In genomic region chr19:1255186-1256161, GRCh38 we compare ENCODE assay signal across 10 cellular contexts. TPM values are rescaled to one million over a fixed set of nuclear protein-coding genes. Genes with fewer than 3 reads are reported as not detected.
A peak's percentile ranks its signal among the peaks of the same experiment; 100 is the strongest.
DNase-seq lines count a peak whose midpoint lies in the region; ATAC-seq and TF ChIP-seq lines count a peak whose summit lies in the region.
"Had no signal": no experiment of that assay in that cellular context is flagged by ENCODE, and none has a peak within 500 bp of the region (broad histone marks: within the 10 kb centered on the region; RNA-seq: fewer than 3 reads in every experiment).

No MANE protein-coding gene starts in this region.

- no peaks in the 10 kb centered on the region for H3K9me3 ChIP-seq in CD8-positive, alpha-beta T cell (ENCODE audit: low read length)
- H3K9me3 ChIP-seq in skeletal muscle satellite cell (replicated peaks; ENCODE audit: low read length): no peaks in the 10 kb centered on the region

- peaks cover 70% of the 10 kb centered on the region for H3K4me1 ChIP-seq in CD8-positive, alpha-beta T cell (ENCODE audit: insufficient read depth, low read length)
- peaks cover 62% of the 10 kb centered on the region for H3K4me1 ChIP-seq in skeletal muscle satellite cell (ENCODE audit: control insufficient read depth, insufficient read depth, low read length)

- H3K27ac ChIP-seq in CD8-positive, alpha-beta T cell (ENCODE audit: low read depth, low read length): no peak overlapping the region
- H3K27ac ChIP-seq: KMS-11 had no signal

- H3K9me3 Mint-ChIP-seq in CD8-positive, alpha-beta T cell: no peaks in the 10 kb centered on the region
- no peaks in the 10 kb centered on the region for H3K9me3 Mint-ChIP-seq in activated CD8-positive, alpha-beta T cell treated with anti-CD3 and anti-CD28 coated beads for 36 hours

- POLR2A ChIA-PET in CD8-positive, alpha-beta T cell (lab: Charles Lee): interaction anchor here (1.2 to 4.3 kb wide), 3 partner anchors 11 to 14 kb away, joined by 3 to 60 read pairs (median 4); partner anchors contain the start of gene CIRBP
- POLR2A ChIA-PET in activated CD8-positive, alpha-beta T cell treated with anti-CD3 and anti-CD28 coated beads for 36 hours (lab: Charles Lee): interaction anchor here (0.8 to 1.8 kb wide), 5 partner anchors 11 to 16 kb away, joined by 3 to 8 read pairs (median 4); partner anchors contain the start of gene CIRBP

- intact Hi-C loops in CD8-positive, alpha-beta T cell (cut with DNase I, micrococcal nuclease): no loop called here
- intact Hi-C loops in activated CD8-positive, alpha-beta T cell treated with anti-CD3 and anti-CD28 coated beads for 36 hours (cut with micrococcal nuclease): no loop called here

- H3K27me3 Mint-ChIP-seq in CD8-positive, alpha-beta T cell (ENCODE audit: low read depth): no peaks in the 10 kb centered on the region
- no peaks in the 10 kb centered on the region for H3K27me3 Mint-ChIP-seq in activated CD8-positive, alpha-beta T cell treated with anti-CD3 and anti-CD28 coated beads for 36 hours

- H3K36me3 Mint-ChIP-seq in CD8-positive, alpha-beta T cell: peaks cover 33% of the 10 kb centered on the region
- peaks cover 49% of the 10 kb centered on the region for H3K36me3 Mint-ChIP-seq in activated CD8-positive, alpha-beta T cell treated with anti-CD3 and anti-CD28 coated beads for 36 hours (ENCODE audit: low read depth)

- H3K27ac Mint-ChIP-seq in CD8-positive, alpha-beta T cell: peak overlapping the region; percentile 64
- peak overlapping the region; percentile 57 for H3K27ac Mint-ChIP-seq in activated CD8-positive, alpha-beta T cell treated with anti-CD3 and anti-CD28 coated beads for 36 hours

- H3K36me3 ChIP-seq in CD8-positive, alpha-beta T cell (ENCODE audit: insufficient read depth, low read length): peaks cover 36% of the 10 kb centered on the region
- H3K36me3 ChIP-seq in skeletal muscle satellite cell (ENCODE audit: insufficient read depth, low read length): peaks cover 73% of the 10 kb centered on the region

- TF ChIP-seq CTCF in CD8-positive, alpha-beta T cell (IDR thresholded peaks at IDR 0.05): no peak
- TF ChIP-seq CTCF in activated CD8-positive, alpha-beta T cell treated with anti-CD3 and anti-CD28 coated beads for 36 hours (IDR thresholded peaks at IDR 0.05): no peak

- H3K4me1 Mint-ChIP-seq in CD8-positive, alpha-beta T cell (ENCODE audit: low read depth): peaks cover 42% of the 10 kb centered on the region
- peaks cover 39% of the 10 kb centered on the region for H3K4me1 Mint-ChIP-seq in activated CD8-positive, alpha-beta T cell treated with anti-CD3 and anti-CD28 coated beads for 36 hours (ENCODE audit: low read depth)

- H3K4me3 Mint-ChIP-seq in CD8-positive, alpha-beta T cell: no peak overlapping the region
- no peak overlapping the region for H3K4me3 Mint-ChIP-seq in activated CD8-positive, alpha-beta T cell treated with anti-CD3 and anti-CD28 coated beads for 36 hours

- H3K4me2 ChIP-seq in skeletal muscle satellite cell (ENCODE audit: low read length): peak overlapping the region; percentile 98
- H3K4me2 ChIP-seq: KMS-11 had no signal

- no peak overlapping the region for H3K4me3 ChIP-seq in CD8-positive, alpha-beta T cell (ENCODE audit: low read depth, low read length)
- H3K4me3 ChIP-seq in skeletal muscle satellite cell (ENCODE audit: low read length): peak overlapping the region; percentile 19

- peak overlapping the region; percentile 38 for H3K9ac ChIP-seq in skeletal muscle satellite cell (ENCODE audit: low read depth, low read length)
- H3K9ac ChIP-seq: KMS-11 had no signal

- no peak for ATAC-seq in CD8-positive, alpha-beta T cell
- ATAC-seq in activated CD8-positive, alpha-beta T cell treated with anti-CD3 and anti-CD28 coated beads for 36 hours: no peak

- H3K27me3 ChIP-seq in CD8-positive, alpha-beta T cell (ENCODE audit: insufficient read depth, low read length): no peaks in the 10 kb centered on the region
- no peaks in the 10 kb centered on the region for H3K27me3 ChIP-seq in skeletal muscle satellite cell (ENCODE audit: control insufficient read depth, insufficient read depth, low read length)

- CTCF ChIA-PET in CD8-positive, alpha-beta T cell (lab: Charles Lee): interaction anchor here (0.6 to 16.0 kb wide), 4 partner anchors 8 to 836 kb away, joined by 3 to 498 read pairs (median 14); partner anchors contain the start of gene ATP5F1D
- CTCF ChIA-PET in activated CD8-positive, alpha-beta T cell treated with anti-CD3 and anti-CD28 coated beads for 36 hours (lab: Charles Lee): interaction anchor here (3.0 to 16.1 kb wide), 2 partner anchors 11 to 12 kb away, joined by 14 to 449 read pairs; partner anchors contain the start of gene ATP5F1D

- no peak for DNase-seq in CD8-positive, alpha-beta T cell
- DNase-seq in activated CD8-positive, alpha-beta T cell treated with anti-CD3 and anti-CD28 coated beads for 36 hours: no peak
- DNase-seq in hypothalamus (lab: John Stamatoyannopoulos, UW) (peak in 49 of 51 donors; percentile 14 to 89 (median 75)), NAMALWA (ENCODE audit: low spot score) (no peak), COLO668 (lab: John Stamatoyannopoulos, UW; ENCODE audit: unreplicated experiment) (no peak), NCI-H146 treated with DMSO at 0.1 percent for 48 hours (lab: John Stamatoyannopoulos, UW; ENCODE audit: unreplicated experiment) (no peak)
- no peak for DNase-seq in stimulated activated CD4-positive, alpha-beta T cell treated with anti-CD3 and anti-CD28 coated beads, Interleukin-2, amount 100 ng/mL, for 24 hours
- DNase-seq: stimulated activated CD4-positive, alpha-beta T cell treated with anti-CD3 and anti-CD28 coated beads, Interleukin-4, amount 100 ng/mL, for 24 hours had no signal

RNA-seq across cellular contexts. Expression of gene MIDN, which starts 7.1 kb away (rescaled TPM):
- 100 to 1,000 TPM; 305 to 314 TPM for total RNA-seq in CD8-positive, alpha-beta T cell
- 10 to 100 TPM; 41.1 to 43.9 TPM for total RNA-seq in activated CD8-positive, alpha-beta T cell treated with anti-CD3 and anti-CD28 coated beads for 36 hours
- 21.3 and 31.0 TPM in 2 replicates for total RNA-seq in skeletal muscle satellite cell (2012; rRNA removed)

RNA-seq across cellular contexts. Expression of gene CIRBP, which starts 13.7 kb away (rescaled TPM):
- total RNA-seq in CD8-positive, alpha-beta T cell: 100 to 1,000 TPM; 689 to 695 TPM
- total RNA-seq in activated CD8-positive, alpha-beta T cell treated with anti-CD3 and anti-CD28 coated beads for 36 hours: 100 to 1,000 TPM; 161 to 180 TPM
- 165 and 205 TPM in 2 replicates for total RNA-seq in skeletal muscle satellite cell (2012; rRNA removed)

RNA-seq across cellular contexts. Expression of gene ATP5F1D, which starts 13.9 kb away (rescaled TPM):
- total RNA-seq in CD8-positive, alpha-beta T cell: 10 to 100 TPM; 86.2 to 96.3 TPM
- total RNA-seq in activated CD8-positive, alpha-beta T cell treated with anti-CD3 and anti-CD28 coated beads for 36 hours: 100 to 1,000 TPM; 186 to 199 TPM
- total RNA-seq in skeletal muscle satellite cell (2012; rRNA removed): 33.9 and 42.1 TPM in 2 replicates

RNA-seq across cellular contexts. Expression of gene CBARP, which starts 17.7 kb away (rescaled TPM):
- total RNA-seq in CD8-positive, alpha-beta T cell: under 1 TPM; 0.49 to 0.67 TPM
- total RNA-seq in activated CD8-positive, alpha-beta T cell treated with anti-CD3 and anti-CD28 coated beads for 36 hours: under 1 TPM; 0.49 to 0.86 TPM
- total RNA-seq in skeletal muscle satellite cell (2012; rRNA removed): 3.3 and 4.8 TPM in 2 replicates

RNA-seq across cellular contexts. Expression of gene FAM174C, which starts 19.9 kb away (rescaled TPM):
- 10 to 100 TPM; 36.2 to 37.4 TPM for total RNA-seq in CD8-positive, alpha-beta T cell
- 10 to 100 TPM; 77.0 to 88.0 TPM for total RNA-seq in activated CD8-positive, alpha-beta T cell treated with anti-CD3 and anti-CD28 coated beads for 36 hours
- 36.5 and 60.9 TPM in 2 replicates for total RNA-seq in skeletal muscle satellite cell (2012; rRNA removed)

Comparison
In these comparisons a context has a peak if more than half of its experiments do, and no peak if none do; other contexts are left out.
1. DNase-seq: peak in hypothalamus (49 of 51); none in CD8-positive, alpha-beta T cell (0 of 7), activated CD8-positive, alpha-beta T cell treated with anti-CD3 and anti-CD28 coated beads for 36 hours (single experiment), stimulated activated CD4-positive, alpha-beta T cell treated with anti-CD3 and anti-CD28 coated beads, Interleukin-2, amount 100 ng/mL, for 24 hours (0 of 2), NAMALWA (single experiment), COLO668 (single experiment) and NCI-H146 treated with DMSO at 0.1 percent for 48 hours (single experiment).
2. RNA of gene MIDN, which starts 7.1 kb away (total RNA-seq): 305 to 314 TPM in CD8-positive, alpha-beta T cell; 41.1 to 43.9 TPM in activated CD8-positive, alpha-beta T cell treated with anti-CD3 and anti-CD28 coated beads for 36 hours; every median in the first group is over 4 times any median in the second.